Comparison of ENCODE assay signal across 1 cellular context in the genomic region with DNA sequence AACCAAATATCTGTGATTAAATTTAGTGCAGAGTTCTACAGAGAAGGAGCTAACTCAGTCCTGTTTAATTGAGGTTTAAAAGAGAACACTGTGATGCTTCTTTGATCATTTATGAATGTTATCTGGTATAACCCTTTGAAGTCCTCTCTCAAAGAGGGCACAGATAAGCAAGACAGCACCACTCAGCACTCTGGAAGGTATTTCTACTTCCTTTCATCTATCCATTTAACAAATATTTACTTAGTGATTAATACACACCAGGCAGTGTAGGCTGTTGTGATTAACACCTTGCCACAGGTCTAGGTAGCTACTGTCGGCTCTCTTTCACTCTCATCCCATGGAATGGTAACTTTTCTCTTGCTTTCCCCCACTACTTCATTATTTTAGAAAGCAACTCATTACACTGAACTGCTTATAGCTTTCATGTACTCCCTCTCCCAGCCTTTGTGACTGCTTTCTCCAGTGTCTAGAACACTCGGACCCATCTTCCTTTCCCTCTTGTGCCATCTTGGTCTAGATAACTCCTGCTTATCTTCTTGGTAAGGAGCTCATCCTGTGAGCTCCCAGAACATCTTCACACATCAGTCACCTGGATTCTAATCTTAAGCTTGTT.
TF ChIP-seq lines count a peak whose summit lies in the region.

No MANE protein-coding gene starts in this region.

TF ChIP-seq in HepG2, 621 proteins besides CTCF, POLR2A, EP300 and RAD21 (continued from another document and continues in another):
- TF ChIP-seq, protein P1, sequence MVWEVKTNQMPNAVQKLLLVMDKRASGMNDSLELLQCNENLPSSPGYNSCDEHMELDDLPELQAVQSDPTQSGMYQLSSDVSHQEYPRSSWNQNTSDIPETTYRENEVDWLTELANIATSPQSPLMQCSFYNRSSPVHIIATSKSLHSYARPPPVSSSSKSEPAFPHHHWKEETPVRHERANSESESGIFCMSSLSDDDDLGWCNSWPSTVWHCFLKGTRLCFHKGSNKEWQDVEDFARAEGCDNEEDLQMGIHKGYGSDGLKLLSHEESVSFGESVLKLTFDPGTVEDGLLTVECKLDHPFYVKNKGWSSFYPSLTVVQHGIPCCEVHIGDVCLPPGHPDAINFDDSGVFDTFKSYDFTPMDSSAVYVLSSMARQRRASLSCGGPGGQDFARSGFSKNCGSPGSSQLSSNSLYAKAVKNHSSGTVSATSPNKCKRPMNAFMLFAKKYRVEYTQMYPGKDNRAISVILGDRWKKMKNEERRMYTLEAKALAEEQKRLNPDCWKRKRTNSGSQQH (CRISPR knock-in tag; IDR thresholded peaks at IDR 0.05; ENCODE audit: low read depth): 0 out of 2 replicates have a peak, but pooled peaks have one; percentile 66
- peak; percentile 23; the same call in 1 of the 2 replicates for TF ChIP-seq NR2C2 (CRISPR knock-in tag; IDR thresholded peaks at IDR 0.05; ENCODE audit: borderline replicate concordance)
- peak; percentile 84 for TF ChIP-seq MEF2D (CRISPR knock-in tag; IDR thresholded peaks at IDR 0.05)
- TF ChIP-seq ELF3 (CRISPR knock-in tag; IDR thresholded peaks at IDR 0.05): peak; percentile 85
- TF ChIP-seq, protein P2, sequence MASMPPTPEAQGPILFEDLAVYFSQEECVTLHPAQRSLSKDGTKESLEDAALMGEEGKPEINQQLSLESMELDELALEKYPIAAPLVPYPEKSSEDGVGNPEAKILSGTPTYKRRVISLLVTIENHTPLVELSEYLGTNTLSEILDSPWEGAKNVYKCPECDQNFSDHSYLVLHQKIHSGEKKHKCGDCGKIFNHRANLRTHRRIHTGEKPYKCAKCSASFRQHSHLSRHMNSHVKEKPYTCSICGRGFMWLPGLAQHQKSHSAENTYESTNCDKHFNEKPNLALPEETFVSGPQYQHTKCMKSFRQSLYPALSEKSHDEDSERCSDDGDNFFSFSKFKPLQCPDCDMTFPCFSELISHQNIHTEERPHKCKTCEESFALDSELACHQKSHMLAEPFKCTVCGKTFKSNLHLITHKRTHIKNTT (CRISPR knock-in tag; IDR thresholded peaks at IDR 0.05): no peak
- no peak for TF ChIP-seq JDP2 (CRISPR knock-in tag; IDR thresholded peaks at IDR 0.05; ENCODE audit: borderline replicate concordance)
- TF ChIP-seq ZSCAN12 (CRISPR knock-in tag; IDR thresholded peaks at IDR 0.05): no peak
- no peak for TF ChIP-seq MAF1 (CRISPR knock-in tag; IDR thresholded peaks at IDR 0.05; ENCODE audit: borderline replicate concordance)
- TF ChIP-seq, protein P3, sequence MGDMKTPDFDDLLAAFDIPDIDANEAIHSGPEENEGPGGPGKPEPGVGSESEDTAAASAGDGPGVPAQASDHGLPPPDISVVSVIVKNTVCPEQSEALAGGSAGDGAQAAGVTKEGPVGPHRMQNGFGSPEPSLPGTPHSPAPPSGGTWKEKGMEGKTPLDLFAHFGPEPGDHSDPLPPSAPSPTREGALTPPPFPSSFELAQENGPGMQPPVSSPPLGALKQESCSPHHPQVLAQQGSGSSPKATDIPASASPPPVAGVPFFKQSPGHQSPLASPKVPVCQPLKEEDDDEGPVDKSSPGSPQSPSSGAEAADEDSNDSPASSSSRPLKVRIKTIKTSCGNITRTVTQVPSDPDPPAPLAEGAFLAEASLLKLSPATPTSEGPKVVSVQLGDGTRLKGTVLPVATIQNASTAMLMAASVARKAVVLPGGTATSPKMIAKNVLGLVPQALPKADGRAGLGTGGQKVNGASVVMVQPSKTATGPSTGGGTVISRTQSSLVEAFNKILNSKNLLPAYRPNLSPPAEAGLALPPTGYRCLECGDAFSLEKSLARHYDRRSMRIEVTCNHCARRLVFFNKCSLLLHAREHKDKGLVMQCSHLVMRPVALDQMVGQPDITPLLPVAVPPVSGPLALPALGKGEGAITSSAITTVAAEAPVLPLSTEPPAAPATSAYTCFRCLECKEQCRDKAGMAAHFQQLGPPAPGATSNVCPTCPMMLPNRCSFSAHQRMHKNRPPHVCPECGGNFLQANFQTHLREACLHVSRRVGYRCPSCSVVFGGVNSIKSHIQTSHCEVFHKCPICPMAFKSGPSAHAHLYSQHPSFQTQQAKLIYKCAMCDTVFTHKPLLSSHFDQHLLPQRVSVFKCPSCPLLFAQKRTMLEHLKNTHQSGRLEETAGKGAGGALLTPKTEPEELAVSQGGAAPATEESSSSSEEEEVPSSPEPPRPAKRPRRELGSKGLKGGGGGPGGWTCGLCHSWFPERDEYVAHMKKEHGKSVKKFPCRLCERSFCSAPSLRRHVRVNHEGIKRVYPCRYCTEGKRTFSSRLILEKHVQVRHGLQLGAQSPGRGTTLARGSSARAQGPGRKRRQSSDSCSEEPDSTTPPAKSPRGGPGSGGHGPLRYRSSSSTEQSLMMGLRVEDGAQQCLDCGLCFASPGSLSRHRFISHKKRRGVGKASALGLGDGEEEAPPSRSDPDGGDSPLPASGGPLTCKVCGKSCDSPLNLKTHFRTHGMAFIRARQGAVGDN (CRISPR knock-in tag; IDR thresholded peaks at IDR 0.05): no peak
- no peak for TF ChIP-seq MAFG (CRISPR knock-in tag; IDR thresholded peaks at IDR 0.05)
- TF ChIP-seq AKAP8 (CRISPR knock-in tag; IDR thresholded peaks at IDR 0.05): peak; percentile 67; the same call in 1 of the 2 replicates
- no peak for TF ChIP-seq TP53 (CRISPR knock-in tag; conservative IDR thresholded peaks at IDR 0.05)
- TF ChIP-seq RARA (CRISPR knock-in tag; IDR thresholded peaks at IDR 0.05): peak; percentile 83
- TF ChIP-seq NFIC (IDR thresholded peaks at IDR 0.05; ENCODE audit: low read length): peak; percentile 97
- TF ChIP-seq ZNF883 (CRISPR knock-in tag; IDR thresholded peaks at IDR 0.05; ENCODE audit: not compliant biosample characterization): no peak
- TF ChIP-seq NCOA2 (CRISPR knock-in tag; IDR thresholded peaks at IDR 0.05): peak; percentile 97
- no peak for TF ChIP-seq ZC3H4 (CRISPR knock-in tag; IDR thresholded peaks at IDR 0.05; ENCODE audit: borderline replicate concordance)
- no peak for TF ChIP-seq ZNF563 (CRISPR knock-in tag; IDR thresholded peaks at IDR 0.05)
- TF ChIP-seq SYNCRIP (IDR thresholded peaks at IDR 0.05; ENCODE audit: insufficient read depth, low read depth, low read length): no peak
- TF ChIP-seq ZNF441 (CRISPR knock-in tag; IDR thresholded peaks at IDR 0.05; ENCODE audit: borderline replicate concordance): 0 out of 2 replicates have a peak, but pooled peaks have one; percentile 58
- TF ChIP-seq TARDBP (CRISPR knock-in tag; IDR thresholded peaks at IDR 0.05): peak; percentile 96
- no peak for TF ChIP-seq ZNF230 (CRISPR knock-in tag; IDR thresholded peaks at IDR 0.05)
- no peak for TF ChIP-seq ZNF776 (CRISPR knock-in tag; IDR thresholded peaks at IDR 0.05)
- TF ChIP-seq ASH2L (IDR thresholded peaks at IDR 0.05; ENCODE audit: insufficient read length, low read depth, low read length): no peak
- no peak for TF ChIP-seq NPAS2 (CRISPR knock-in tag; IDR thresholded peaks at IDR 0.05; ENCODE audit: borderline replicate concordance)
- TF ChIP-seq, protein P4, sequence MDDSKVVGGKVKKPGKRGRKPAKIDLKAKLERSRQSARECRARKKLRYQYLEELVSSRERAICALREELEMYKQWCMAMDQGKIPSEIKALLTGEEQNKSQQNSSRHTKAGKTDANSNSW (CRISPR knock-in tag; IDR thresholded peaks at IDR 0.05; ENCODE audit: borderline replicate concordance): no peak
- no peak for TF ChIP-seq TAF15 (IDR thresholded peaks at IDR 0.05; ENCODE audit: low read depth, low read length, poor library complexity, severe bottlenecking)
- TF ChIP-seq, protein P5, sequence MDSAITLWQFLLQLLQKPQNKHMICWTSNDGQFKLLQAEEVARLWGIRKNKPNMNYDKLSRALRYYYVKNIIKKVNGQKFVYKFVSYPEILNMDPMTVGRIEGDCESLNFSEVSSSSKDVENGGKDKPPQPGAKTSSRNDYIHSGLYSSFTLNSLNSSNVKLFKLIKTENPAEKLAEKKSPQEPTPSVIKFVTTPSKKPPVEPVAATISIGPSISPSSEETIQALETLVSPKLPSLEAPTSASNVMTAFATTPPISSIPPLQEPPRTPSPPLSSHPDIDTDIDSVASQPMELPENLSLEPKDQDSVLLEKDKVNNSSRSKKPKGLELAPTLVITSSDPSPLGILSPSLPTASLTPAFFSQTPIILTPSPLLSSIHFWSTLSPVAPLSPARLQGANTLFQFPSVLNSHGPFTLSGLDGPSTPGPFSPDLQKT (CRISPR knock-in tag; IDR thresholded peaks at IDR 0.05; ENCODE audit: borderline replicate concordance): no peak
- TF ChIP-seq ZBTB20 (CRISPR knock-in tag; IDR thresholded peaks at IDR 0.05; ENCODE audit: borderline replicate concordance, low read depth): 0 out of 2 replicates have a peak, but pooled peaks have one; percentile 45
- TF ChIP-seq SUZ12 (IDR thresholded peaks at IDR 0.05; ENCODE audit: low read depth, low read length): no peak
- no peak for TF ChIP-seq ESRRA (CRISPR knock-in tag; IDR thresholded peaks at IDR 0.05; ENCODE audit: low read depth)
- peak; percentile 92 for TF ChIP-seq SMYD3 (CRISPR knock-in tag; IDR thresholded peaks at IDR 0.05)
- no peak; the same call in 1 of the 2 replicates for TF ChIP-seq ZNF460 (CRISPR knock-in tag; IDR thresholded peaks at IDR 0.05; ENCODE audit: borderline replicate concordance)
- TF ChIP-seq HMG20A (CRISPR knock-in tag; IDR thresholded peaks at IDR 0.05; ENCODE audit: borderline replicate concordance): peak; percentile 99
- no peak for TF ChIP-seq GMEB2 (CRISPR knock-in tag; IDR thresholded peaks at IDR 0.05; ENCODE audit: low read depth)
- TF ChIP-seq ZNF124 (CRISPR knock-in tag; IDR thresholded peaks at IDR 0.05): no peak
- 0 out of 2 replicates have a peak, but pooled peaks have one; percentile 70 for TF ChIP-seq ZNF703 (CRISPR knock-in tag; IDR thresholded peaks at IDR 0.05; ENCODE audit: borderline replicate concordance)
- TF ChIP-seq, protein P6, sequence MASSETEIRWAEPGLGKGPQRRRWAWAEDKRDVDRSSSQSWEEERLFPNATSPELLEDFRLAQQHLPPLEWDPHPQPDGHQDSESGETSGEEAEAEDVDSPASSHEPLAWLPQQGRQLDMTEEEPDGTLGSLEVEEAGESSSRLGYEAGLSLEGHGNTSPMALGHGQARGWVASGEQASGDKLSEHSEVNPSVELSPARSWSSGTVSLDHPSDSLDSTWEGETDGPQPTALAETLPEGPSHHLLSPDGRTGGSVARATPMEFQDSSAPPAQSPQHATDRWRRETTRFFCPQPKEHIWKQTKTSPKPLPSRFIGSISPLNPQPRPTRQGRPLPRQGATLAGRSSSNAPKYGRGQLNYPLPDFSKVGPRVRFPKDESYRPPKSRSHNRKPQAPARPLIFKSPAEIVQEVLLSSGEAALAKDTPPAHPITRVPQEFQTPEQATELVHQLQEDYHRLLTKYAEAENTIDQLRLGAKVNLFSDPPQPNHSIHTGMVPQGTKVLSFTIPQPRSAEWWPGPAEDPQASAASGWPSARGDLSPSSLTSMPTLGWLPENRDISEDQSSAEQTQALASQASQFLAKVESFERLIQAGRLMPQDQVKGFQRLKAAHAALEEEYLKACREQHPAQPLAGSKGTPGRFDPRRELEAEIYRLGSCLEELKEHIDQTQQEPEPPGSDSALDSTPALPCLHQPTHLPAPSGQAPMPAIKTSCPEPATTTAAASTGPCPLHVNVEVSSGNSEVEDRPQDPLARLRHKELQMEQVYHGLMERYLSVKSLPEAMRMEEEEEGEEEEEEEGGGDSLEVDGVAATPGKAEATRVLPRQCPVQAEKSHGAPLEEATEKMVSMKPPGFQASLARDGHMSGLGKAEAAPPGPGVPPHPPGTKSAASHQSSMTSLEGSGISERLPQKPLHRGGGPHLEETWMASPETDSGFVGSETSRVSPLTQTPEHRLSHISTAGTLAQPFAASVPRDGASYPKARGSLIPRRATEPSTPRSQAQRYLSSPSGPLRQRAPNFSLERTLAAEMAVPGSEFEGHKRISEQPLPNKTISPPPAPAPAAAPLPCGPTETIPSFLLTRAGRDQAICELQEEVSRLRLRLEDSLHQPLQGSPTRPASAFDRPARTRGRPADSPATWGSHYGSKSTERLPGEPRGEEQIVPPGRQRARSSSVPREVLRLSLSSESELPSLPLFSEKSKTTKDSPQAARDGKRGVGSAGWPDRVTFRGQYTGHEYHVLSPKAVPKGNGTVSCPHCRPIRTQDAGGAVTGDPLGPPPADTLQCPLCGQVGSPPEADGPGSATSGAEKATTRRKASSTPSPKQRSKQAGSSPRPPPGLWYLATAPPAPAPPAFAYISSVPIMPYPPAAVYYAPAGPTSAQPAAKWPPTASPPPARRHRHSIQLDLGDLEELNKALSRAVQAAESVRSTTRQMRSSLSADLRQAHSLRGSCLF (CRISPR knock-in tag; IDR thresholded peaks at IDR 0.05; ENCODE audit: borderline replicate concordance): no peak
- TF ChIP-seq ZBTB4 (CRISPR knock-in tag; IDR thresholded peaks at IDR 0.05; ENCODE audit: borderline replicate concordance): no peak
- TF ChIP-seq ZNF629 (CRISPR knock-in tag; conservative IDR thresholded peaks at IDR 0.05): no peak
